ENCODE assay signal across 1 cellular context in genomic region chr17:29733151-29733550, GRCh38.
A peak's percentile ranks its signal among the peaks of the same experiment; 100 is the strongest.
TF ChIP-seq lines count a peak whose summit lies in the region.

No MANE protein-coding gene starts in this region.

TF ChIP-seq in GM12878, 131 proteins besides CTCF, POLR2A, EP300 and RAD21:
- TF ChIP-seq ZBTB40 (IDR thresholded peaks at IDR 0.05; ENCODE audit: borderline replicate concordance) (peak; percentile 38; the same call in 1 of the 2 replicates), MXI1 (IDR thresholded peaks at IDR 0.05; ENCODE audit: low read depth, low read length) (no peak), NBN (IDR thresholded peaks at IDR 0.05) (no peak), ZZZ3 (IDR thresholded peaks at IDR 0.05; ENCODE audit: control insufficient read depth, insufficient read length, low read depth) (no peak)
